16 cellular contexts compared by ENCODE assay signal in the genomic region with DNA sequence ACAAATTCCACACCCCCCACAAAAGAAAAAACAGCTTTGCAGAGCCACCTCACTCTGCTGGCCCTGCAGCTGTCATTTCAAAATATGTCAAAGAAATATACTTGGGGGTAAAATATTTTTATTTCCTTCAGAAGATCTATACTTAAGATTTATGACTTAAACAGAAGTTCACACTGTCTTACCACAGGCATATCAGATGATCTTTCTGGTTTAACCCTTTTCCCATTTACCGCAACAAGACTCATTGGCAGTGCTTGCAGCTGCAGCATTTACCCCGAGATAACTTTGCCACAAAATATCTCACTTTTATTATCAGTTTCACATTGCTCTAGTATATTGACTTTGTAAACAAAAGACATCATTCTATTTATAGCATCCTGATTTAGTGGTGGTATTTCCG. TPM values are rescaled to one million over a fixed set of nuclear protein-coding genes. Genes with fewer than 3 reads are reported as not detected.
DNase-seq lines count a peak whose midpoint lies in the region; ATAC-seq and TF ChIP-seq lines count a peak whose summit lies in the region.
"Had no signal": no experiment of that assay in that cellular context is flagged by ENCODE, and none has a peak within 500 bp of the region (broad histone marks: within the 10 kb centered on the region; RNA-seq: fewer than 3 reads in every experiment).

No MANE protein-coding gene starts in this region.

- no peak overlapping the region for H2AFZ ChIP-seq in Loucy (ENCODE audit: low read length)
- H2AFZ ChIP-seq: PC-9 had no signal

- H3K4me3 Mint-ChIP-seq in natural killer cell: no peak overlapping the region
- no peak overlapping the region for H3K4me3 Mint-ChIP-seq in natural killer cell treated with Interleukin-12 subunit alpha and Interleukin-12 subunit beta and Interleukin-15 and Interleukin-18, amount 100 ng/mL, for 72 hours
- no peak overlapping the region for H3K4me3 Mint-ChIP-seq in stimulated activated effector memory CD8-positive, alpha-beta T cell treated with anti-CD3 and anti-CD28 coated beads, Interleukin-12 subunit alpha, Interleukin-12 subunit beta, amount 100 ng/mL, for 72 hours
- H3K4me3 Mint-ChIP-seq: H9 had no signal

- peak overlapping the region; percentile 25 for H3K4me2 ChIP-seq in Loucy (ENCODE audit: low read depth, low read length, poor library complexity, severe bottlenecking)
- H3K4me2 ChIP-seq: PC-9 had no signal

- H3K36me3 ChIP-seq in Loucy (ENCODE audit: insufficient read depth, low read length): no peaks in the 10 kb centered on the region
- H3K36me3 ChIP-seq in uterus: no peaks in the 10 kb centered on the region

- H3K4me3 ChIP-seq in Loucy (ENCODE audit: low read length, poor library complexity, severe bottlenecking) (no peak overlapping the region), uterus (no peak overlapping the region)
- H3K4me3 ChIP-seq: PC-9 had no signal

- H3K79me2 ChIP-seq in Loucy (ENCODE audit: insufficient read depth, low read length): no peaks in the 10 kb centered on the region

- no peaks in the 10 kb centered on the region for H3K9me3 Mint-ChIP-seq in natural killer cell
- H3K9me3 Mint-ChIP-seq in natural killer cell treated with Interleukin-12 subunit alpha and Interleukin-12 subunit beta and Interleukin-15 and Interleukin-18, amount 100 ng/mL, for 72 hours: no peaks in the 10 kb centered on the region
- H3K9me3 Mint-ChIP-seq in stimulated activated effector memory CD8-positive, alpha-beta T cell treated with anti-CD3 and anti-CD28 coated beads, Interleukin-12 subunit alpha, Interleukin-12 subunit beta, amount 100 ng/mL, for 72 hours: no peaks in the 10 kb centered on the region

- ATAC-seq in natural killer cell: peak in 2 of 3 donors; percentile 9 to 63
- no peak for ATAC-seq in natural killer cell treated with Interleukin-12 subunit alpha and Interleukin-12 subunit beta and Interleukin-15 and Interleukin-18, amount 100 ng/mL, for 72 hours
- ATAC-seq in stimulated activated effector memory CD8-positive, alpha-beta T cell treated with anti-CD3 and anti-CD28 coated beads, Interleukin-12 subunit alpha, Interleukin-12 subunit beta, amount 100 ng/mL, for 72 hours: peak; percentile 58
- ATAC-seq: HepG2 had no signal

- H3K27me3 ChIP-seq in Loucy (ENCODE audit: insufficient read depth, low read length, poor library complexity, severe bottlenecking) (peaks cover 5% of the 10 kb centered on the region), uterus (no peaks in the 10 kb centered on the region)

- no peaks in the 10 kb centered on the region for H3F3A ChIP-seq in Loucy (ENCODE audit: low read depth)

- no peak for DNase-seq in natural killer cell
- no peak for DNase-seq in natural killer cell treated with Interleukin-12 subunit alpha and Interleukin-12 subunit beta and Interleukin-15 and Interleukin-18, amount 100 ng/mL, for 72 hours (ENCODE audit: low spot score)
- peak; percentile 52 for DNase-seq in central memory CD4-positive, alpha-beta T cell
- DNase-seq in stimulated activated effector memory CD8-positive, alpha-beta T cell treated with anti-CD3 and anti-CD28 coated beads, Interleukin-12 subunit alpha, Interleukin-12 subunit beta, amount 100 ng/mL, for 72 hours (ENCODE audit: low spot score in 2 of 2): no peak
- DNase-seq in uterus: no peak
- no peak for DNase-seq in cerebellar nuclear complex (lab: John Stamatoyannopoulos, UW)
- DNase-seq: DMS 273 treated with DMSO at 0.1 percent for 48 hours, EL, H9, Kasumi-1, NCI-H1092, NCI-H345, PC-9 had no signal

- peaks cover 5 to 16% of the 10 kb centered on the region in 2 donors for H3K27me3 Mint-ChIP-seq in natural killer cell (ENCODE audit: low read depth in 2 of 2)
- H3K27me3 Mint-ChIP-seq in natural killer cell treated with Interleukin-12 subunit alpha and Interleukin-12 subunit beta and Interleukin-15 and Interleukin-18, amount 100 ng/mL, for 72 hours: peaks cover 12 to 22% of the 10 kb centered on the region in 2 donors

- H3K4me1 ChIP-seq in Loucy (ENCODE audit: insufficient read depth, low read length, poor library complexity, severe bottlenecking): peaks cover 19% of the 10 kb centered on the region
- H3K4me1 ChIP-seq in uterus: no peaks in the 10 kb centered on the region

- no peaks in the 10 kb centered on the region for H4K20me1 ChIP-seq in Loucy (ENCODE audit: insufficient read depth, low read length, poor library complexity, severe bottlenecking)

- peaks cover 22 to 23% of the 10 kb centered on the region in 2 donors for H3K4me1 Mint-ChIP-seq in natural killer cell
- H3K4me1 Mint-ChIP-seq in natural killer cell treated with Interleukin-12 subunit alpha and Interleukin-12 subunit beta and Interleukin-15 and Interleukin-18, amount 100 ng/mL, for 72 hours (ENCODE audit: low read depth in 2 of 2): peaks cover 17 to 19% of the 10 kb centered on the region in 2 donors
- no peaks in the 10 kb centered on the region for H3K4me1 Mint-ChIP-seq in stimulated activated effector memory CD8-positive, alpha-beta T cell treated with anti-CD3 and anti-CD28 coated beads, Interleukin-12 subunit alpha, Interleukin-12 subunit beta, amount 100 ng/mL, for 72 hours

- H3K9ac ChIP-seq in Loucy (ENCODE audit: low read depth, low read length, poor library complexity, severe bottlenecking): no peak overlapping the region

- TF ChIP-seq CTCF in natural killer cell (IDR thresholded peaks at IDR 0.05) (no peak), Loucy (conservative IDR thresholded peaks at IDR 0.05; ENCODE audit: low read length) (no peak), uterus (IDR thresholded peaks at IDR 0.05) (no peak)

- no peak overlapping the region for H3K27ac ChIP-seq in uterus
- H3K27ac ChIP-seq: PC-9 had no signal

- H3K36me3 Mint-ChIP-seq in natural killer cell: no peaks in the 10 kb centered on the region
- H3K36me3 Mint-ChIP-seq in natural killer cell treated with Interleukin-12 subunit alpha and Interleukin-12 subunit beta and Interleukin-15 and Interleukin-18, amount 100 ng/mL, for 72 hours: no peaks in the 10 kb centered on the region
- H3K36me3 Mint-ChIP-seq in stimulated activated effector memory CD8-positive, alpha-beta T cell treated with anti-CD3 and anti-CD28 coated beads, Interleukin-12 subunit alpha, Interleukin-12 subunit beta, amount 100 ng/mL, for 72 hours: no peaks in the 10 kb centered on the region

- no peak overlapping the region for H3K27ac Mint-ChIP-seq in natural killer cell
- H3K27ac Mint-ChIP-seq in natural killer cell treated with Interleukin-12 subunit alpha and Interleukin-12 subunit beta and Interleukin-15 and Interleukin-18, amount 100 ng/mL, for 72 hours: no peak overlapping the region
- no peak overlapping the region for H3K27ac Mint-ChIP-seq in stimulated activated effector memory CD8-positive, alpha-beta T cell treated with anti-CD3 and anti-CD28 coated beads, Interleukin-12 subunit alpha, Interleukin-12 subunit beta, amount 100 ng/mL, for 72 hours
- H3K27ac Mint-ChIP-seq: H9 had no signal

- H3K9me3 ChIP-seq in Loucy (ENCODE audit: insufficient read depth, low read depth, low read length): no peaks in the 10 kb centered on the region
- no peaks in the 10 kb centered on the region for H3K9me3 ChIP-seq in uterus

- intact Hi-C loops in natural killer cell (cut with micrococcal nuclease) (no loop called here), uterus (cut with DNase I; ENCODE audit: low total_unique reads) (no loop called here)

- H3K9me2 ChIP-seq in Loucy (replicated peaks; ENCODE audit: low read depth, low read length): no peaks in the 10 kb centered on the region

- no peak for TF ChIP-seq POLR2A in uterus (IDR thresholded peaks at IDR 0.05)

RNA-seq across cellular contexts. Expression of a gene that starts 21.6 kb away (rescaled TPM):
- total RNA-seq in natural killer cell: not detected
- not detected for total RNA-seq in natural killer cell treated with Interleukin-12 subunit alpha and Interleukin-12 subunit beta and Interleukin-15 and Interleukin-18, amount 100 ng/mL, for 72 hours
- total RNA-seq in uterus: not detected
- total RNA-seq: H9, HepG2, PC-9, SK-MEL-5 had no signal

Comparison
In these comparisons a context has a peak if more than half of its experiments do, and no peak if none do; other contexts are left out.
1. ATAC-seq: peak in natural killer cell (2 of 3) and stimulated activated effector memory CD8-positive, alpha-beta T cell treated with anti-CD3 and anti-CD28 coated beads, Interleukin-12 subunit alpha, Interleukin-12 subunit beta, amount 100 ng/mL, for 72 hours (single experiment); none in natural killer cell treated with Interleukin-12 subunit alpha and Interleukin-12 subunit beta and Interleukin-15 and Interleukin-18, amount 100 ng/mL, for 72 hours (0 of 2).